Comparison of ENCODE assay signal across 9 cellular contexts in genomic region chr19:3028305-3029069, GRCh38. TPM values are rescaled to one million over a fixed set of nuclear protein-coding genes. Genes with fewer than 3 reads are reported as not detected.
DNase-seq lines count a peak whose midpoint lies in the region; ATAC-seq, FAIRE-seq and TF ChIP-seq lines count a peak whose summit lies in the region.
"Had no signal": no experiment of that assay in that cellular context is flagged by ENCODE, and none has a peak within 500 bp of the region (broad histone marks: within the 10 kb centered on the region; RNA-seq: fewer than 3 reads in every experiment).

No MANE protein-coding gene starts in this region.

- no peaks in the 10 kb centered on the region for H3K36me3 ChIP-seq in SK-N-SH (replicated peaks in 1 of 2; ENCODE audit: control insufficient read depth in 1 of 2, insufficient read depth in 2 of 2, low read length in 1 of 2)
- H3K36me3 ChIP-seq in astrocyte (ENCODE audit: insufficient read depth, low read length), result no peaks in the 10 kb centered on the region
- H3K36me3 ChIP-seq in kidney epithelial cell (ENCODE audit: control insufficient read depth, insufficient read depth, low read length), result no peaks in the 10 kb centered on the region
- H3K36me3 ChIP-seq in thyroid gland, result no peaks in the 10 kb centered on the region

- no peak overlapping the region for H3K9ac ChIP-seq in SK-N-SH
- no peak overlapping the region for H3K9ac ChIP-seq in astrocyte (ENCODE audit: low read length)

- DNase-seq in SK-N-SH (no peak), astrocyte (ENCODE audit: low read depth) (no peak), kidney epithelial cell (ENCODE audit: low read depth) (no peak), thyroid gland (peak; percentile 59 to 68), NCI-H226 (no peak), A172 (ENCODE audit: low spot score) (no peak)

- no peaks in the 10 kb centered on the region for H3K9me2 ChIP-seq in SK-N-SH

- FAIRE-seq in astrocyte (lab: Jason Lieb, UNC), result no peak

- no peak for TF ChIP-seq POLR2A in thyroid gland (IDR thresholded peaks at IDR 0.05)

- ATAC-seq in SK-N-SH treated with all-trans-retinoic acid at 6 μM for 48 hours (no peak; the same call in 2 of the 3 replicates), HG03469 (IDR thresholded peaks at IDR 0.05; ENCODE audit: unreplicated experiment) (no peak)

- H3K79me2 ChIP-seq in SK-N-SH (ENCODE audit: insufficient read depth) (no peaks in the 10 kb centered on the region), astrocyte (ENCODE audit: insufficient read depth, low read length) (no peaks in the 10 kb centered on the region)

- no peaks in the 10 kb centered on the region for H3K4me1 Mint-ChIP-seq in astrocyte (ENCODE audit: low read depth, unreplicated experiment)

- POLR2A ChIA-PET in SK-N-SH (lab: Yijun Ruan, JAX), result no interaction called here

- peaks cover 0 to 5% of the 10 kb centered on the region in 2 experiments; a peak in 1 of 4 replicates for H3K4me1 ChIP-seq in SK-N-SH (ENCODE audit: control insufficient read depth in 1 of 2, insufficient read depth in 2 of 2, low read depth in 1 of 2, low read length in 1 of 2)
- H3K4me1 ChIP-seq in astrocyte (ENCODE audit: insufficient read depth, low read length), result no peaks in the 10 kb centered on the region
- peaks cover 10 to 12% of the 10 kb centered on the region in 2 donors for H3K4me1 ChIP-seq in thyroid gland

- WGBS in SK-N-SH (ENCODE audit: low lambda C conversion rate), result 2% methylated on average over 34 of the region's 40 CpGs
- WGBS in thyroid gland, 2 donors, result 1 to 5% methylated on average over 7 to 23 of the region's 40 CpGs

- intact Hi-C loops in thyroid gland (cut with DNase I), result loop anchor here (5.0 kb wide), 1 partner anchor 41 kb away; no protein-coding TSS in a partner anchor

- no peak overlapping the region for H2AFZ ChIP-seq in SK-N-SH (ENCODE audit: low read depth)
- no peak overlapping the region for H2AFZ ChIP-seq in astrocyte (ENCODE audit: low read depth, low read length)

- H3K4me2 ChIP-seq in SK-N-SH (peak overlapping the region; percentile 78), astrocyte (ENCODE audit: low read length) (peak overlapping the region; percentile 65)

- H3F3A ChIP-seq in SK-N-SH (replicated peaks; ENCODE audit: insufficient read depth), result peaks cover 4% of the 10 kb centered on the region

- H3K36me3 Mint-ChIP-seq in astrocyte (ENCODE audit: low read depth, unreplicated experiment), result peaks cover 4% of the 10 kb centered on the region

- TF ChIP-seq RAD21 in SK-N-SH (IDR thresholded peaks at IDR 0.05; ENCODE audit: low read length), result no peak

- no peak for TF ChIP-seq EP300 in SK-N-SH (IDR thresholded peaks at IDR 0.05; ENCODE audit: borderline replicate concordance in 1 of 2, low read depth in 1 of 2, low read length in 1 of 2)

- H4K20me1 ChIP-seq in SK-N-SH (ENCODE audit: insufficient read depth) (no peaks in the 10 kb centered on the region), astrocyte (ENCODE audit: insufficient read depth, low read length) (no peaks in the 10 kb centered on the region)

- H3K27ac ChIP-seq in SK-N-SH (ENCODE audit: low read depth in 2 of 2, low read length in 1 of 2) (no peak overlapping the region), astrocyte (ENCODE audit: low read depth, low read length) (no peak overlapping the region), thyroid gland (peak overlapping the region; percentile 73 to 82 (median 78))
- H3K27ac ChIP-seq: epithelial cell of prostate had no signal

- H3K27me3 ChIP-seq in SK-N-SH (ENCODE audit: insufficient read depth) (peaks cover 94% of the 10 kb centered on the region), astrocyte (ENCODE audit: insufficient read depth, low read length) (peaks cover 57% of the 10 kb centered on the region), kidney epithelial cell (ENCODE audit: control insufficient read depth, insufficient read depth, low read length) (peaks cover 60% of the 10 kb centered on the region), thyroid gland (no peaks in the 10 kb centered on the region)

- H3K4me3 Mint-ChIP-seq in astrocyte (ENCODE audit: unreplicated experiment), result peak overlapping the region; percentile 40

- CTCF ChIA-PET in SK-N-SH (lab: Yijun Ruan, JAX), result interaction anchor here (1.4 to 2.1 kb wide), 3 partner anchors 8 to 80 kb away, joined by 4 to 6 read pairs (median 5); no protein-coding TSS in a partner anchor

- H3K9me3 ChIP-seq in SK-N-SH (no peaks in the 10 kb centered on the region), astrocyte (ENCODE audit: insufficient read depth, low read depth, low read length) (no peaks in the 10 kb centered on the region), thyroid gland (no peaks in the 10 kb centered on the region)

- peak overlapping the region in 1 of 2 experiments; percentile 40; a peak in 1 of 4 replicates for H3K4me3 ChIP-seq in SK-N-SH (ENCODE audit: low read depth in 2 of 2, low read length in 1 of 2)
- H3K4me3 ChIP-seq in astrocyte (ENCODE audit: insufficient read depth, low read depth, low read length), result peak overlapping the region; percentile 10
- H3K4me3 ChIP-seq in kidney epithelial cell (ENCODE audit: low read depth, low read length), result peak overlapping the region; percentile 37
- peak overlapping the region; percentile 59 to 71 (median 69) for H3K4me3 ChIP-seq in thyroid gland (replicated peaks in 1 of 3)

- H3K27me3 Mint-ChIP-seq in astrocyte (ENCODE audit: low read depth, unreplicated experiment), result peaks cover 75% of the 10 kb centered on the region

- H3K9me3 Mint-ChIP-seq in astrocyte (ENCODE audit: unreplicated experiment), result peaks cover 8% of the 10 kb centered on the region

- TF ChIP-seq CTCF in SK-N-SH (IDR thresholded peaks at IDR 0.05) (no peak), astrocyte (IDR thresholded peaks at IDR 0.05; ENCODE audit: insufficient read depth, low read depth, low read length) (no peak), kidney epithelial cell (IDR thresholded peaks at IDR 0.05; ENCODE audit: insufficient read depth, low read length, poor library complexity, severe bottlenecking) (no peak), thyroid gland (IDR thresholded peaks at IDR 0.05) (no peak)

- no peak overlapping the region for H3K27ac Mint-ChIP-seq in astrocyte (ENCODE audit: unreplicated experiment)

TF ChIP-seq in SK-N-SH, 30 proteins besides CTCF, POLR2A, EP300 and RAD21:
- TF ChIP-seq RCOR1 (IDR thresholded peaks at IDR 0.05; ENCODE audit: low read length) (no peak), TEAD4 (IDR thresholded peaks at IDR 0.05; ENCODE audit: borderline replicate concordance, insufficient read depth) (no peak), GATA2 (CRISPR knock-in tag; IDR thresholded peaks at IDR 0.05) (no peak), TCF12 (IDR thresholded peaks at IDR 0.05) (no peak)
TF ChIP-seq in SK-N-SH: peak in this region for 0.

TF ChIP-seq in SK-N-SH treated with all-trans-retinoic acid at 6 μM for 48 hours, 23 proteins besides CTCF, POLR2A, EP300 and RAD21 (continues in another document):
- no peak for TF ChIP-seq ZC3H10 (CRISPR knock-in tag; IDR thresholded peaks at IDR 0.05)
- no peak for TF ChIP-seq PPARA (CRISPR knock-in tag; IDR thresholded peaks at IDR 0.05; ENCODE audit: borderline replicate concordance)
- TF ChIP-seq ARNTL (CRISPR knock-in tag; IDR thresholded peaks at IDR 0.05; ENCODE audit: borderline replicate concordance, low read depth), result no peak
- no peak for TF ChIP-seq OSR1 (CRISPR knock-in tag; IDR thresholded peaks at IDR 0.05)
- TF ChIP-seq CREB5 (CRISPR knock-in tag; IDR thresholded peaks at IDR 0.05; ENCODE audit: low read depth), result no peak
- no peak for TF ChIP-seq SNAI2 (CRISPR knock-in tag; IDR thresholded peaks at IDR 0.05)
- TF ChIP-seq RARB (CRISPR knock-in tag; IDR thresholded peaks at IDR 0.05), result no peak

RNA-seq across cellular contexts. Expression of gene TLE2, which starts 0.6 kb away (rescaled TPM):
- polyA plus RNA-seq in SK-N-SH (2012; rRNA removed), result 1.7 and 2.3 TPM in 2 replicates
- polyA plus RNA-seq in SK-N-SH (2012; cell fraction: cytosol; rRNA removed), result 0.97 and 1.9 TPM in 2 replicates
- 10.0 and 17.5 TPM in 2 replicates for polyA plus RNA-seq in SK-N-SH (2012; cell fraction: nucleus; rRNA removed)
- total RNA-seq in astrocyte (0.48 and 0.79 TPM in 2 replicates), kidney epithelial cell (9.4 and 23.3 TPM in 2 replicates), thyroid gland (100 to 1,000 TPM in 1 of 4 donors, 10 to 100 TPM in 3; 81.3 to 114 (median 90.3) TPM)
- total RNA-seq in A172 (2014; rRNA removed; shearing (Covaris generic)), result 2.3 and 2.4 TPM in 2 replicates

RNA-seq across cellular contexts. Expression of gene TLE5, which starts 33.8 kb away (rescaled TPM):
- 479 and 519 TPM in 2 replicates for polyA plus RNA-seq in SK-N-SH (2012; rRNA removed)
- 268 and 361 TPM in 2 replicates for polyA plus RNA-seq in SK-N-SH (2012; cell fraction: cytosol; rRNA removed)
- 542 and 572 TPM in 2 replicates for polyA plus RNA-seq in SK-N-SH (2012; cell fraction: nucleus; rRNA removed)
- 200 and 210 TPM in 2 replicates for total RNA-seq in astrocyte
- 340 and 353 TPM in 2 replicates for total RNA-seq in kidney epithelial cell
- total RNA-seq in thyroid gland, result 100 to 1,000 TPM; 398 to 892 (median 498) TPM
- total RNA-seq in A172 (2014; rRNA removed; shearing (Covaris generic)), result 521 and 529 TPM in 2 replicates

RNA-seq across cellular contexts. Expression of gene TLE6, which starts 51.1 kb away (rescaled TPM):
- polyA plus RNA-seq in SK-N-SH (2012; rRNA removed), result 2.6 and 3.3 TPM in 2 replicates
- 0.95 and 1.2 TPM in 2 replicates for polyA plus RNA-seq in SK-N-SH (2012; cell fraction: cytosol; rRNA removed)
- 9.8 and 10.4 TPM in 2 replicates for polyA plus RNA-seq in SK-N-SH (2012; cell fraction: nucleus; rRNA removed)
- 0.11 TPM in 1 of 2 replicates, not detected in the other for total RNA-seq in astrocyte
- total RNA-seq in kidney epithelial cell, result 0.50 and 2.2 TPM in 2 replicates
- 10 to 100 TPM in 3 of 4 donors, 1 to 10 TPM in 1; 2.4 to 20.7 (median 11.6) TPM for total RNA-seq in thyroid gland
- total RNA-seq in A172 (2014; rRNA removed; shearing (Covaris generic)), result 4.8 and 6.3 TPM in 2 replicates

Comparison
In these comparisons a context has a peak if more than half of its experiments do, and no peak if none do; other contexts are left out.
1. DNase-seq: peak in thyroid gland (2 of 2); none in SK-N-SH (single experiment), astrocyte (single experiment), kidney epithelial cell (single experiment), NCI-H226 (single experiment) and A172 (single experiment).
2. H3K27ac ChIP-seq: peak in thyroid gland (3 of 3); none in SK-N-SH (0 of 2) and astrocyte (single experiment).